ENCODE assay signal across 1 cellular context in genomic region chr6:34284563-34285545, GRCh38.
TF ChIP-seq lines count a peak whose summit lies in the region.

No MANE protein-coding gene starts in this region.

TF ChIP-seq in HepG2, 621 proteins besides CTCF, POLR2A, EP300 and RAD21:
- TF ChIP-seq ZFP41 (CRISPR knock-in tag; IDR thresholded peaks at IDR 0.05; ENCODE audit: borderline replicate concordance) (no peak), ZNF564 (CRISPR knock-in tag; IDR thresholded peaks at IDR 0.05) (peak; percentile 93)
